19 cellular contexts compared by ENCODE assay signal in the genomic region with DNA sequence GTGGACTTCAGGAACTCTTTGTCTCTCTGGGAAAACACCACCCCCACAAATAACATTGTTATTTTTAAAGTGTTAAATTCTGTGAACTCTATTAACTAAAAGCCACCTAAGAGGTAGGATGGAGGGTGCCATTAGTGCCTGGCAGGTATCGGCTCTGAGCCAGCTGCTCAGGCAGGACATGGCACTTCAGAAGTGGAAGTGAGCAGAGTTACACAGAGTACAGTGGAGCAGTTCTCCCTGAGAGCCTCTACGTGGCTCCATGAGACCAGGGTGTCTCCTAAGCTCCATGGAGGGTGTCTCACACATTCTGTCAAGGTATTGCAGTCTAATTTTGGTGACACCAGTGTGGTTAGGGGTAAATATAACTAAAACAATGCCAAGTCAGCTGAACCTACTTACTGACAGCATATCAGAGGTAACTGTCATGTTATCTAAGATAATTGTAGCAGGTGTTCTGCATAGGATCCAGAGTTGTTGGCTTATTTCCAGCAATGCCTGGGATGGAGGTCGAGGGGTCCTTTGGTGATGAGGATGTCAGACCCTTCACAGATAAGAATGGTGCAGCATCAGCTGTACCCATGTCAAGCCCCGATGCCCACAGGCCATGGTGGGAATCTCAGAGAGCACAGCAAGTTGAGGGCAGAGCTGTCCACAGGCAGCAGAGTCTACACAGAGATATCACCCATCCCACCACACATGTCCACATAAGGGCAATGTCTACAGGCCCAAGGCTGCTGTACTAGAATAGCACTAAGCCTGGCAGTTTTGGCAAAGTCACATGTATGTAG. TPM values are rescaled to one million over a fixed set of nuclear protein-coding genes. Genes with fewer than 3 reads are reported as not detected.
A peak's percentile ranks its signal among the peaks of the same experiment; 100 is the strongest.
DNase-seq lines count a peak whose midpoint lies in the region; ATAC-seq, FAIRE-seq and TF ChIP-seq lines count a peak whose summit lies in the region.
"Had no signal": no experiment of that assay in that cellular context is flagged by ENCODE, and none has a peak within 500 bp of the region (broad histone marks: within the 10 kb centered on the region; RNA-seq: fewer than 3 reads in every experiment).

No MANE protein-coding gene starts in this region.

- no peaks in the 10 kb centered on the region for H3K79me2 ChIP-seq in K562 (ENCODE audit: control insufficient read depth, insufficient read depth, low read length)
- H3K79me2 ChIP-seq in mesendoderm (ENCODE audit: control insufficient read depth, insufficient read depth, low read length): no peaks in the 10 kb centered on the region

- FAIRE-seq in K562 (lab: Jason Lieb, UNC): no peak
- no peak for FAIRE-seq in pancreas (lab: Jason Lieb, UNC)
- FAIRE-seq: GM12892 had no signal

- H3K4me3 ChIP-seq in K562: no peak overlapping the region
- no peak overlapping the region for H3K4me3 ChIP-seq in thyroid gland (replicated peaks in 1 of 3)
- H3K4me3 ChIP-seq in mesendoderm (ENCODE audit: low read length): no peak overlapping the region
- H3K4me3 ChIP-seq in pancreas: no peak overlapping the region

- no peak for TF ChIP-seq POLR2A in K562 (conservative IDR thresholded peaks at IDR 0.05)
- no peak for TF ChIP-seq POLR2A in thyroid gland (IDR thresholded peaks at IDR 0.05)

- no peak overlapping the region for H2AFZ ChIP-seq in K562 (ENCODE audit: low read depth, low read length)

- no peaks in the 10 kb centered on the region for H3K79me1 ChIP-seq in mesendoderm (ENCODE audit: low read length)

- H2BK15ac ChIP-seq in mesendoderm (replicated peaks; ENCODE audit: low read depth): no peak overlapping the region

- no peaks in the 10 kb centered on the region for H3K4me1 ChIP-seq in K562 (replicated peaks in 1 of 2; ENCODE audit: control insufficient read depth in 2 of 2, insufficient read depth in 2 of 2, low read length in 2 of 2)
- H3K4me1 ChIP-seq in thyroid gland: peaks cover 0 to 15% of the 10 kb centered on the region in 2 donors
- no peaks in the 10 kb centered on the region for H3K4me1 ChIP-seq in mesendoderm (ENCODE audit: control insufficient read depth, low read depth, low read length)
- H3K4me1 ChIP-seq in pancreas: no peaks in the 10 kb centered on the region

- H3K27me3 Mint-ChIP-seq in activated CD4-positive, alpha-beta T cell treated with anti-CD3 and anti-CD28 coated beads, Interleukin-2, amount 10 ng/mL, durations not matched to agents 24 days and 14 days: peaks cover 5% of the 10 kb centered on the region
- H3K27me3 Mint-ChIP-seq in activated CD4-positive, alpha-beta T cell treated with anti-CD3 and anti-CD28 coated beads for 36 hours: peaks cover 5% of the 10 kb centered on the region

- H3K36me3 ChIP-seq in K562 (ENCODE audit: control insufficient read depth, insufficient read depth, low read length) (no peaks in the 10 kb centered on the region), thyroid gland (no peaks in the 10 kb centered on the region), mesendoderm (ENCODE audit: control insufficient read depth, insufficient read depth, low read length) (no peaks in the 10 kb centered on the region), pancreas (no peaks in the 10 kb centered on the region)

- no peak for ATAC-seq in activated CD4-positive, alpha-beta T cell treated with anti-CD3 and anti-CD28 coated beads for 36 hours
- ATAC-seq in K562: no peak
- ATAC-seq in pancreas: no peak
- ATAC-seq: HCT116 had no signal

- no peaks in the 10 kb centered on the region for H3K36me3 Mint-ChIP-seq in activated CD4-positive, alpha-beta T cell treated with anti-CD3 and anti-CD28 coated beads, Interleukin-2, amount 10 ng/mL, durations not matched to agents 24 days and 14 days (ENCODE audit: low read depth)
- H3K36me3 Mint-ChIP-seq in activated CD4-positive, alpha-beta T cell treated with anti-CD3 and anti-CD28 coated beads for 36 hours (ENCODE audit: low read depth): no peaks in the 10 kb centered on the region

- no peak overlapping the region for H2BK5ac ChIP-seq in mesendoderm (ENCODE audit: low read length)

- no peaks in the 10 kb centered on the region for H3K4me1 Mint-ChIP-seq in activated CD4-positive, alpha-beta T cell treated with anti-CD3 and anti-CD28 coated beads, Interleukin-2, amount 10 ng/mL, durations not matched to agents 24 days and 14 days
- peaks cover 11% of the 10 kb centered on the region for H3K4me1 Mint-ChIP-seq in activated CD4-positive, alpha-beta T cell treated with anti-CD3 and anti-CD28 coated beads for 36 hours
- H3K4me1 Mint-ChIP-seq: IgD-negative memory B cell had no signal

- H3K9me3 ChIP-seq in K562 (replicated peaks; ENCODE audit: control insufficient read depth, insufficient read depth, low read depth, low read length) (no peaks in the 10 kb centered on the region), thyroid gland (no peaks in the 10 kb centered on the region), pancreas (no peaks in the 10 kb centered on the region)
- H3K9me3 ChIP-seq: Caco-2 had no signal

- H2AK5ac ChIP-seq in mesendoderm (ENCODE audit: low read length): no peak overlapping the region

- intact Hi-C loops in activated CD4-positive, alpha-beta T cell treated with anti-CD3 and anti-CD28 coated beads, Interleukin-2, amount 10 ng/mL, durations not matched to agents 24 days and 14 days (cut with micrococcal nuclease): no loop called here
- intact Hi-C loops in activated CD4-positive, alpha-beta T cell treated with anti-CD3 and anti-CD28 coated beads for 36 hours (cut with DNase I, micrococcal nuclease): no loop called here
- intact Hi-C loops in K562 (cut with micrococcal nuclease): no loop called here
- intact Hi-C loops in thyroid gland (cut with DNase I): no loop called here
- intact Hi-C loops in pancreas (cut with DNase I): no loop called here

- BruUV-seq in K562 (replicated peaks; lab: Mats Ljungman, UMichigan): no TSS peak

- in situ Hi-C loops in K562 (cut with MboI): no loop called here

- TF ChIP-seq EP300 in K562 (IDR thresholded peaks at IDR 0.05; ENCODE audit: low read length): no peak

- H3K27me3 ChIP-seq in K562 (ENCODE audit: control insufficient read depth in 2 of 2, insufficient read depth in 2 of 2, low read length in 2 of 2) (peaks cover 6 to 9% of the 10 kb centered on the region in 2 experiments; a peak in 1 of 5 replicates), thyroid gland (no peaks in the 10 kb centered on the region), mesendoderm (ENCODE audit: insufficient read depth, low read length, poor library complexity) (no peaks in the 10 kb centered on the region), pancreas (no peaks in the 10 kb centered on the region)

- POLR2A ChIA-PET in activated CD4-positive, alpha-beta T cell treated with anti-CD3 and anti-CD28 coated beads for 36 hours (lab: Charles Lee): no interaction called here
- POLR2A ChIA-PET in K562 (lab: Yijun Ruan, JAX): interaction anchor here (1.4 kb wide), 1 partner anchor 8 kb away, joined by 4 read pairs; the partner anchor contains the start of gene MALL

- no peaks in the 10 kb centered on the region for H3K9me1 ChIP-seq in K562 (ENCODE audit: control insufficient read depth, insufficient read depth, low read length)

- peak; percentile 40 for DNase-seq in activated CD4-positive, alpha-beta T cell treated with anti-CD3 and anti-CD28 coated beads, Interleukin-2, amount 10 ng/mL, durations not matched to agents 24 days and 14 days
- DNase-seq in activated CD4-positive, alpha-beta T cell treated with anti-CD3 and anti-CD28 coated beads for 36 hours: no peak
- DNase-seq in NCI-H345 (lab: John Stamatoyannopoulos, UW) (peak; percentile 79), K562 (ENCODE audit: extremely low read depth in 1 of 4, low spot score in 3 of 4) (no peak), thyroid gland (peak; percentile 37 to 49), mesendoderm (no peak), pancreas (no peak)
- DNase-seq in stimulated activated CD4-positive, alpha-beta T cell treated with anti-CD3 and anti-CD28 coated beads, Interleukin-1b, Interleukin-23, amount 100 ng/mL, for 48 hours: no peak
- DNase-seq: AML-193, Caco-2, DMS53, NCI-H1048, NCI-H146, NCI-H2227 treated with DMSO at 0.1 percent for 48 hours, NCI-H748 treated with DMSO at 0.1 percent for 48 hours, SHP77 treated with DMSO at 0.1 percent for 48 hours had no signal

- CTCF ChIA-PET in activated CD4-positive, alpha-beta T cell treated with anti-CD3 and anti-CD28 coated beads for 36 hours (lab: Charles Lee): interaction anchor here (0.6 to 0.8 kb wide), 3 partner anchors 18 to 82 kb away, joined by 3 read pairs; no protein-coding TSS in a partner anchor
- CTCF ChIA-PET in K562 (lab: Yijun Ruan, JAX; ENCODE audit: low intra/inter-chr PET ratio): no interaction called here

- H3K4me3 Mint-ChIP-seq in activated CD4-positive, alpha-beta T cell treated with anti-CD3 and anti-CD28 coated beads, Interleukin-2, amount 10 ng/mL, durations not matched to agents 24 days and 14 days: no peak overlapping the region
- H3K4me3 Mint-ChIP-seq in activated CD4-positive, alpha-beta T cell treated with anti-CD3 and anti-CD28 coated beads for 36 hours: no peak overlapping the region
- H3K4me3 Mint-ChIP-seq: IgD-negative memory B cell had no signal

- no peak overlapping the region for H3K18ac ChIP-seq in mesendoderm (ENCODE audit: low read length)

- no peaks in the 10 kb centered on the region for H4K20me1 ChIP-seq in K562 (replicated peaks; ENCODE audit: control insufficient read depth, insufficient read depth, low read length)

- H3K4ac ChIP-seq in mesendoderm (ENCODE audit: low read depth, low read length): no peak overlapping the region

- no peak overlapping the region for H3K27ac ChIP-seq in K562 (ENCODE audit: extremely low read depth, low read depth, low read length)
- H3K27ac ChIP-seq in thyroid gland: no peak overlapping the region
- H3K27ac ChIP-seq in mesendoderm (ENCODE audit: low read depth, low read length): no peak overlapping the region
- H3K27ac ChIP-seq in pancreas: no peak overlapping the region

- H4K8ac ChIP-seq in mesendoderm (ENCODE audit: low read depth, low read length): no peak overlapping the region

- no peak overlapping the region for H3K56ac ChIP-seq in mesendoderm (ENCODE audit: low read length)

- no peak overlapping the region for H3K23ac ChIP-seq in mesendoderm (ENCODE audit: low read length)

- no peak for TF ChIP-seq CTCF in K562 (IDR thresholded peaks at IDR 0.05 in 2 of 3, conservative IDR thresholded peaks at IDR 0.05 in 1 of 3; ENCODE audit: insufficient read depth in 2 of 3, low read depth in 1 of 3, low read length in 3 of 3)
- TF ChIP-seq CTCF in thyroid gland (IDR thresholded peaks at IDR 0.05): peak in 1 of 6 experiments; percentile 23
- no peak for TF ChIP-seq CTCF in pancreas (IDR thresholded peaks at IDR 0.05)

- no peaks in the 10 kb centered on the region for H3K9me3 Mint-ChIP-seq in activated CD4-positive, alpha-beta T cell treated with anti-CD3 and anti-CD28 coated beads, Interleukin-2, amount 10 ng/mL, durations not matched to agents 24 days and 14 days
- H3K9me3 Mint-ChIP-seq in activated CD4-positive, alpha-beta T cell treated with anti-CD3 and anti-CD28 coated beads for 36 hours (ENCODE audit: low read depth): no peaks in the 10 kb centered on the region
- H3K9me3 Mint-ChIP-seq: IgD-negative memory B cell had no signal

- no peak overlapping the region for H3K4me2 ChIP-seq in K562 (ENCODE audit: insufficient read depth, low read length)
- H3K4me2 ChIP-seq in mesendoderm (ENCODE audit: low read length): no peak overlapping the region

- H4K5ac ChIP-seq in mesendoderm (ENCODE audit: low read length): no peak overlapping the region

- no peak overlapping the region for H3K27ac Mint-ChIP-seq in activated CD4-positive, alpha-beta T cell treated with anti-CD3 and anti-CD28 coated beads, Interleukin-2, amount 10 ng/mL, durations not matched to agents 24 days and 14 days
- H3K27ac Mint-ChIP-seq in activated CD4-positive, alpha-beta T cell treated with anti-CD3 and anti-CD28 coated beads for 36 hours: no peak overlapping the region
- H3K27ac Mint-ChIP-seq: IgD-negative memory B cell had no signal

- no peak for TF ChIP-seq RAD21 in K562 (CRISPR knock-in tag; conservative IDR thresholded peaks at IDR 0.05 in 1 of 2, IDR thresholded peaks at IDR 0.05 in 1 of 2)

- H3K9ac ChIP-seq in K562 (ENCODE audit: insufficient read depth in 1 of 2, low read depth in 2 of 2, low read length in 2 of 2) (no peak overlapping the region), mesendoderm (ENCODE audit: low read length) (no peak overlapping the region)

- no peak overlapping the region for H2BK120ac ChIP-seq in mesendoderm (ENCODE audit: low read depth, low read length)

- 0% methylated on average over 4 of the region's 4 CpGs for WGBS in K562 (ENCODE audit: insufficient coverage, low coverage, missing lambda C conversion rate)
- 60 to 67% methylated on average over 4 of the region's 4 CpGs for WGBS in thyroid gland, 2 donors
- no CpG with 5 or more reads among the region's 4 CpGs for WGBS in mesendoderm (ENCODE audit: extremely low coverage, insufficient coverage, low lambda C conversion rate)
- 70 to 73% methylated on average over 4 of the region's 4 CpGs for WGBS in pancreas, 2 donors

RNA-seq across cellular contexts. Expression of gene MALL, which starts 8.6 kb away (rescaled TPM):
- 1.2 and 1.8 TPM in 2 replicates for total RNA-seq in activated CD4-positive, alpha-beta T cell treated with anti-CD3 and anti-CD28 coated beads, Interleukin-2, amount 10 ng/mL, durations not matched to agents 24 days and 14 days
- total RNA-seq in activated CD4-positive, alpha-beta T cell treated with anti-CD3 and anti-CD28 coated beads for 36 hours: 1 to 10 TPM; 1.6 to 2.0 TPM
- not detected in 2 replicates for total RNA-seq in K562 (2011; cell fraction: chromatin; rRNA removed; ENCODE audit: low replicate concordance)
- not detected in 2 replicates for total RNA-seq in K562 (2011; cell fraction: nucleolus; rRNA removed)
- not detected in 2 replicates for total RNA-seq in K562 (2011; cell fraction: nucleoplasm; rRNA removed)
- total RNA-seq in K562 (2014; rRNA removed): not detected in 2 replicates
- not detected in 2 replicates for total RNA-seq in K562 (2014; rRNA removed; fragmentation: Illumina TruSeq; extraction: Trizol)
- total RNA-seq in K562 (2015; rRNA removed; fragmentation: Illumina TruSeq; extraction: Trizol): not detected in 2 replicates
- 0.24 and 0.27 TPM in 2 replicates for total RNA-seq in K562 (2021)
- not detected in 2 replicates for polyA plus RNA-seq in K562 (2011; rRNA removed)
- polyA plus RNA-seq in K562 (2011; cell fraction: cytosol; rRNA removed): not detected in 2 replicates
- polyA plus RNA-seq in K562 (2011; cell fraction: nucleus; rRNA removed): not detected in 2 replicates
- 0.03 TPM in 1 of 2 replicates, not detected in the other for polyA plus RNA-seq in K562 (2012)
- polyA plus RNA-seq in K562 (2014; fragmentation: Illumina TruSeq; extraction: Trizol): not detected in 2 replicates
- not detected for polyA plus RNA-seq in K562 (2014; fragmentation: Nextera tagmentation; extraction: Ambion mirVana)
- not detected in 2 replicates for polyA plus RNA-seq in K562 (2014; rRNA removed)
- polyA minus RNA-seq in K562 (2011; rRNA and poly(A)+ RNA removed): not detected in 2 replicates
- polyA minus RNA-seq in K562 (2011; cell fraction: cytosol; rRNA and poly(A)+ RNA removed): not detected in 2 replicates
- polyA minus RNA-seq in K562 (2011; cell fraction: nucleus; rRNA and poly(A)+ RNA removed): not detected in 2 replicates
- total RNA-seq in thyroid gland: 10 to 100 TPM; 13.3 to 54.4 (median 25.0) TPM
- polyA plus RNA-seq in mesendoderm (2013, experiment 1 of 2): 4.3 TPM
- 3.9 TPM for polyA plus RNA-seq in mesendoderm (2013, experiment 2 of 2)
- total RNA-seq in pancreas: 10 to 100 TPM in 2 of 6 donors, 1 to 10 TPM in 4; 2.4 to 12.9 (median 4.3) TPM
- polyA plus RNA-seq in pancreas: 1 to 10 TPM; 2.5 to 4.2 TPM
- polyA plus RNA-seq: IgD-negative memory B cell had no signal

Comparison
In these comparisons a context has a peak if more than half of its experiments do, and no peak if none do; other contexts are left out.
1. DNase-seq: peak in activated CD4-positive, alpha-beta T cell treated with anti-CD3 and anti-CD28 coated beads, Interleukin-2, amount 10 ng/mL, durations not matched to agents 24 days and 14 days (single experiment), NCI-H345 (single experiment) and thyroid gland (2 of 2); none in activated CD4-positive, alpha-beta T cell treated with anti-CD3 and anti-CD28 coated beads for 36 hours (single experiment), K562 (0 of 4), mesendoderm (single experiment), pancreas (0 of 6) and stimulated activated CD4-positive, alpha-beta T cell treated with anti-CD3 and anti-CD28 coated beads, Interleukin-1b, Interleukin-23, amount 100 ng/mL, for 48 hours (single experiment).